Comparison of ENCODE assay signal across 8 cellular contexts in the genomic region with DNA sequence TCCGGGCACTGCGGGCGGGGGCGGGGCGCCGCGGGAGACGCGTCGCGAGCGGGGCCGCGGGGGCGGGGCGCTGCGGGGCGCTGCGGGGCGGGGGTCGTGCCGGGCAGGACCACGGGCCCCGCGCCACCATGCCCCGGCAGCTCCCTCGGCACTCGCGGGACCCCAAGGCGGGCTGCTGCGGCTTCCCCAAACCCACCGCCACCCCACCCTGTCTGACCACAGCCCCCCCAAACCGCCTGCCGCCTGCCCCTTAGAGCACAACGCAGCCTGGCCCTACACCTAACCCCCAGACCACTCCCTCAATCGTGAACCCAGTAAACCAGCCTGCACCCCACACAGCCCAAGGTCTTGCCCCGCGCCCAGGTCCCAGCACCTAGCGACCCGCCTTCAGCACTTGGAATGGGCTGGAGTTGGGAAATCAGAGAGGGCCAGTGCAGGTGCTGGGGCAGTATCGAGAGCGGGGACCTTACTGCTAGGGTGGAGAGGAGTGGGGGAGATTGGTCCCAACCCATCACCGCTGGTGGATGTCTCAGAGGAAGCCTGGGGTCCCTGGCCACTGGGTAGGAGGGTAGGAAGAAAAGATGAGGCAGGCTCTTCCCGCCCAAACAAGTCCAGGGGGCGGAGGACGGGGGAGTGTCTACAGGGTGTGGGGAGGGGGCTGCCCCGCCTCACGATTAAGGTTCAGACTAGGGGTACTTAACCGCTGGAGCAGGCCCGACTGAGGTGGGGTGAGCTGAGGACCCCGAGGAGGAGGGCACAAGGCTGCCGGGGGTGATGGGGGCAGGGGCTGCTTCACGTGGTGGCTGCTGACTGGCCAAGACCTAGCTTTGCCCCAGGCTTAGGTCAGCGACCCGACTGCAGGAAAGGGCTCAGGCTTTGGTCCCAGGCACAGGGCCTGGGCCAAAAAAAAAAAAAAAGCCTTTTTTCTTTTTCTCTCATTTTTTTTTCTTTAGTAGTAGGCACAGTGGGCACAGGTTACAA. TPM values are rescaled to one million over a fixed set of nuclear protein-coding genes. Genes with fewer than 3 reads are reported as not detected.
DNase-seq lines count a peak whose midpoint lies in the region; ATAC-seq and TF ChIP-seq lines count a peak whose summit lies in the region.

No MANE protein-coding gene starts in this region.

- CTCF ChIA-PET in OCI-LY7 (lab: Charles Lee; ENCODE audit: unreplicated experiment), result interaction anchor here (1.4 kb wide), 1 partner anchor 26 kb away, joined by 3 read pairs; no protein-coding TSS in a partner anchor

- in situ Hi-C loops in GM13977 (cut with MboI; ENCODE audit: low pct_unique_long_range_greater_than_20kb, low sequenced_read_pairs, unreplicated experiment), result no loop called here

- peak; percentile 1 to 38 for ATAC-seq in upper lobe of left lung (ENCODE audit: low FRiP score in 2 of 2)

- peak overlapping the region; percentile 20 for H2BK5ac ChIP-seq in mesenchymal stem cell (ENCODE audit: low read depth, low read length, poor library complexity, severe bottlenecking)

- peaks cover 24% of the 10 kb centered on the region for H3K36me3 ChIP-seq in OCI-LY7 (ENCODE audit: insufficient read depth, low read length)
- peaks cover 20 to 22% of the 10 kb centered on the region in 2 experiments for H3K36me3 ChIP-seq in mesenchymal stem cell (ENCODE audit: control insufficient read depth in 1 of 2, insufficient read depth in 2 of 2, low read depth in 1 of 2, low read length in 2 of 2)
- H3K36me3 ChIP-seq in upper lobe of left lung, result peaks cover 4 to 26% (median 8%) of the 10 kb centered on the region in 4 donors

- no peaks in the 10 kb centered on the region for H4K20me1 ChIP-seq in OCI-LY7 (ENCODE audit: insufficient read depth, low read length)

- no peaks in the 10 kb centered on the region for H3K9me3 Mint-ChIP-seq in T-helper 1 cell treated with Interleukin-12 subunit alpha and Interleukin-12 subunit beta and Interleukin-4 antibody, amounts not matched to agents 30 μg/mL and 1 μg/mL, for 36 hours

- DNase-seq in T-helper 1 cell (no peak), OCI-LY7 (ENCODE audit: low spot score) (no peak), coronary artery (ENCODE audit: low spot score) (peak; percentile 79), mesenchymal stem cell (peak; percentile 15), upper lobe of left lung (peak in 1 of 2 donors; percentile 50), Ammon's horn (ENCODE audit: low spot score) (no peak), GM13977 (ENCODE audit: low spot score) (no peak)

- POLR2A ChIA-PET in OCI-LY7 (lab: Charles Lee), result interaction anchor here (0.6 to 1.9 kb wide), 3 partner anchors 10 to 477 kb away, joined by 3 to 12 read pairs (median 3); no protein-coding TSS in a partner anchor

- peaks cover 16% of the 10 kb centered on the region for H3K79me1 ChIP-seq in mesenchymal stem cell (replicated peaks; ENCODE audit: low read length, poor library complexity, severe bottlenecking)

- H3K79me2 ChIP-seq in OCI-LY7 (ENCODE audit: insufficient read depth, low read depth, low read length), result peaks cover 14% of the 10 kb centered on the region; the same call in 1 of the 2 replicates

- intact Hi-C loops in OCI-LY7 (cut with micrococcal nuclease; ENCODE audit: unreplicated experiment), result no loop called here

- peak overlapping the region; percentile 71 for H3K4me2 ChIP-seq in OCI-LY7 (ENCODE audit: low read length)
- H3K4me2 ChIP-seq in mesenchymal stem cell (ENCODE audit: low read length, poor library complexity, severe bottlenecking), result peak overlapping the region; percentile 60

- peak overlapping the region; percentile 73 to 79 for H3K4ac ChIP-seq in mesenchymal stem cell (ENCODE audit: low read depth in 1 of 2, low read length in 2 of 2)

- H3K4me1 Mint-ChIP-seq in T-helper 1 cell treated with Interleukin-12 subunit alpha and Interleukin-12 subunit beta and Interleukin-4 antibody, amounts not matched to agents 30 μg/mL and 1 μg/mL, for 36 hours (ENCODE audit: low read depth), result peaks cover 49% of the 10 kb centered on the region

- peak overlapping the region; percentile 44 for H2AK5ac ChIP-seq in mesenchymal stem cell (ENCODE audit: low read length, severe bottlenecking)

- H2AFZ ChIP-seq in OCI-LY7 (ENCODE audit: low read length), result peak overlapping the region; percentile 76
- peak overlapping the region; percentile 55 for H2AFZ ChIP-seq in mesenchymal stem cell (ENCODE audit: low read depth, low read length)

- H3K4me3 ChIP-seq in OCI-LY7 (ENCODE audit: low read depth, low read length, poor library complexity, severe bottlenecking), result peak overlapping the region; percentile 91
- H3K4me3 ChIP-seq in coronary artery, result peak overlapping the region; percentile 96
- peak overlapping the region; percentile 72 to 95 for H3K4me3 ChIP-seq in mesenchymal stem cell (ENCODE audit: insufficient read depth in 1 of 2, low read depth in 1 of 2, low read length in 2 of 2)
- peak overlapping the region; percentile 25 to 95 (median 77) for H3K4me3 ChIP-seq in upper lobe of left lung

- peak overlapping the region; percentile 96 for H4K91ac ChIP-seq in mesenchymal stem cell (ENCODE audit: low read length)

- H3K4me1 ChIP-seq in OCI-LY7 (ENCODE audit: insufficient read depth, low read length, poor library complexity, severe bottlenecking), result peaks cover 43% of the 10 kb centered on the region
- H3K4me1 ChIP-seq in mesenchymal stem cell (ENCODE audit: control insufficient read depth, insufficient read depth, low read depth, low read length), result peaks cover 31% of the 10 kb centered on the region
- peaks cover 38 to 51% (median 46%) of the 10 kb centered on the region in 4 donors for H3K4me1 ChIP-seq in upper lobe of left lung

- H3K27ac ChIP-seq in OCI-LY7 (ENCODE audit: low read depth, low read length, poor library complexity, severe bottlenecking) (peak overlapping the region; percentile 50), coronary artery (peak overlapping the region; percentile 99 to 100), mesenchymal stem cell (ENCODE audit: low read length, poor library complexity, severe bottlenecking) (peak overlapping the region; percentile 52), upper lobe of left lung (peak overlapping the region; percentile 95 to 99 (median 97))

- H3K14ac ChIP-seq in mesenchymal stem cell (ENCODE audit: low read length in 2 of 2), result peak overlapping the region in 1 of 2 experiments; percentile 96

- peak overlapping the region; percentile 72 to 95 for H2BK12ac ChIP-seq in mesenchymal stem cell (ENCODE audit: low read length in 2 of 2)

- peak overlapping the region; percentile 89 for H2BK15ac ChIP-seq in mesenchymal stem cell (ENCODE audit: low read depth, poor library complexity, severe bottlenecking)

- no peak for TF ChIP-seq POLR2A in upper lobe of left lung (IDR thresholded peaks at IDR 0.05)

- H3K9ac ChIP-seq in mesenchymal stem cell (ENCODE audit: low read length), result peak overlapping the region; percentile 87

- H2BK120ac ChIP-seq in mesenchymal stem cell (ENCODE audit: low read depth, low read length), result peak overlapping the region; percentile 93

- BruUV-seq in OCI-LY7 (replicated peaks; lab: Mats Ljungman, UMichigan), result no TSS peak

- peaks cover 30% of the 10 kb centered on the region for H3K36me3 Mint-ChIP-seq in T-helper 1 cell treated with Interleukin-12 subunit alpha and Interleukin-12 subunit beta and Interleukin-4 antibody, amounts not matched to agents 30 μg/mL and 1 μg/mL, for 36 hours (ENCODE audit: low read depth)

- H3K27me3 Mint-ChIP-seq in T-helper 1 cell treated with Interleukin-12 subunit alpha and Interleukin-12 subunit beta and Interleukin-4 antibody, amounts not matched to agents 30 μg/mL and 1 μg/mL, for 36 hours (ENCODE audit: low read depth), result no peaks in the 10 kb centered on the region

- no peak for TF ChIP-seq EP300 in upper lobe of left lung (IDR thresholded peaks at IDR 0.05)

- H3K9me2 ChIP-seq in OCI-LY7 (ENCODE audit: insufficient read depth, low read length), result no peaks in the 10 kb centered on the region

- H4K8ac ChIP-seq in mesenchymal stem cell (ENCODE audit: low read length), result peak overlapping the region; percentile 97

- peak overlapping the region; percentile 86 for H3K4me3 Mint-ChIP-seq in T-helper 1 cell treated with Interleukin-12 subunit alpha and Interleukin-12 subunit beta and Interleukin-4 antibody, amounts not matched to agents 30 μg/mL and 1 μg/mL, for 36 hours

- H3K18ac ChIP-seq in mesenchymal stem cell (ENCODE audit: low read depth in 1 of 2, low read length in 2 of 2), result peak overlapping the region; percentile 90 to 97

- WGBS in mesenchymal stem cell, result 9% methylated on average over 28 of the region's 55 CpGs
- WGBS in upper lobe of left lung, 2 donors, result 7 to 27% methylated on average over 12 to 43 of the region's 55 CpGs

- TF ChIP-seq CTCF in OCI-LY7 (conservative IDR thresholded peaks at IDR 0.05; ENCODE audit: low read length), result no peak
- no peak for TF ChIP-seq CTCF in coronary artery (IDR thresholded peaks at IDR 0.05)
- no peak for TF ChIP-seq CTCF in upper lobe of left lung (IDR thresholded peaks at IDR 0.05)
- TF ChIP-seq CTCF in GM13977 (IDR thresholded peaks at IDR 0.05; ENCODE audit: extremely low read depth, insufficient read depth, missing control alignments), result no peak

- H3K23ac ChIP-seq in mesenchymal stem cell (ENCODE audit: low read length in 2 of 2), result peak overlapping the region in 1 of 2 experiments; percentile 5

- H3K27me3 ChIP-seq in mesenchymal stem cell (ENCODE audit: control insufficient read depth in 1 of 2, insufficient read depth in 1 of 2, low read length in 2 of 2) (no peaks in the 10 kb centered on the region), upper lobe of left lung (no peaks in the 10 kb centered on the region)

- H3K9me3 ChIP-seq in OCI-LY7 (ENCODE audit: low read length) (no peaks in the 10 kb centered on the region), mesenchymal stem cell (ENCODE audit: control insufficient read depth, low read length) (no peaks in the 10 kb centered on the region), upper lobe of left lung (no peaks in the 10 kb centered on the region)

- H3K27ac Mint-ChIP-seq in T-helper 1 cell treated with Interleukin-12 subunit alpha and Interleukin-12 subunit beta and Interleukin-4 antibody, amounts not matched to agents 30 μg/mL and 1 μg/mL, for 36 hours, result peak overlapping the region; percentile 98

RNA-seq across cellular contexts. Expression of a gene that starts 0.5 kb away (rescaled TPM):
- 10.4 and 21.2 TPM in 2 replicates for total RNA-seq in OCI-LY7 (2014; rRNA removed; shearing (Covaris generic))
- total RNA-seq in OCI-LY7 (2022) (40.9 and 45.1 TPM in 2 replicates), upper lobe of left lung (10 to 100 TPM; 27.2 to 75.8 (median 49.8) TPM)
- 48.0 TPM for polyA plus RNA-seq in mesenchymal stem cell (2013, experiment 1 of 2)
- 47.4 TPM for polyA plus RNA-seq in mesenchymal stem cell (2013, experiment 2 of 2)

RNA-seq across cellular contexts. Expression of a gene that starts 11.1 kb away (rescaled TPM):
- 13.9 and 15.4 TPM in 2 replicates for total RNA-seq in OCI-LY7 (2014; rRNA removed; shearing (Covaris generic))
- total RNA-seq in OCI-LY7 (2022) (38.0 and 48.0 TPM in 2 replicates), upper lobe of left lung (100 to 1,000 TPM; 112 to 358 (median 288) TPM)
- 34.9 TPM for polyA plus RNA-seq in mesenchymal stem cell (2013, experiment 1 of 2)
- polyA plus RNA-seq in mesenchymal stem cell (2013, experiment 2 of 2), result 25.8 TPM

RNA-seq across cellular contexts. Expression of a gene that starts 12.9 kb away (rescaled TPM):
- total RNA-seq in OCI-LY7 (2014; rRNA removed; shearing (Covaris generic)), result 34.6 and 57.0 TPM in 2 replicates
- total RNA-seq in OCI-LY7 (2022) (43.9 and 45.4 TPM in 2 replicates), upper lobe of left lung (10 to 100 TPM; 11.5 to 32.5 (median 17.3) TPM)
- 9.0 TPM for polyA plus RNA-seq in mesenchymal stem cell (2013, experiment 1 of 2)
- 9.7 TPM for polyA plus RNA-seq in mesenchymal stem cell (2013, experiment 2 of 2)

RNA-seq across cellular contexts. Expression of a gene that starts 26.7 kb away (rescaled TPM):
- 13.9 and 14.3 TPM in 2 replicates for total RNA-seq in OCI-LY7 (2014; rRNA removed; shearing (Covaris generic))
- total RNA-seq in OCI-LY7 (2022), result 12.0 and 12.7 TPM in 2 replicates
- 5.7 TPM for polyA plus RNA-seq in mesenchymal stem cell (2013, experiment 1 of 2)
- polyA plus RNA-seq in mesenchymal stem cell (2013, experiment 2 of 2), result 5.5 TPM
- 10 to 100 TPM in 4 of 6 donors, 1 to 10 TPM in 2; 7.3 to 12.5 (median 11.1) TPM for total RNA-seq in upper lobe of left lung

RNA-seq across cellular contexts. Expression of a gene that starts 39.4 kb away (rescaled TPM):
- 0.44 and 0.75 TPM in 2 replicates for total RNA-seq in OCI-LY7 (2014; rRNA removed; shearing (Covaris generic))
- total RNA-seq in OCI-LY7 (2022) (4.6 and 5.8 TPM in 2 replicates), upper lobe of left lung (1 to 10 TPM in 1 of 6 donors, not detected in 5; 4.9 TPM)
- 1.5 TPM for polyA plus RNA-seq in mesenchymal stem cell (2013, experiment 1 of 2)
- 1.4 TPM for polyA plus RNA-seq in mesenchymal stem cell (2013, experiment 2 of 2)

Comparison
In these comparisons a context has a peak if more than half of its experiments do, and no peak if none do; other contexts are left out.
1. DNase-seq: peak in coronary artery (single experiment) and mesenchymal stem cell (single experiment); none in T-helper 1 cell (0 of 5), OCI-LY7 (single experiment), Ammon's horn (single experiment) and GM13977 (single experiment).
2. Peak in every context shown above with its lines, with median percentiles within 50 percentile points of each other: H3K27ac ChIP-seq and H3K4me3 ChIP-seq.